In the genomic region with DNA sequence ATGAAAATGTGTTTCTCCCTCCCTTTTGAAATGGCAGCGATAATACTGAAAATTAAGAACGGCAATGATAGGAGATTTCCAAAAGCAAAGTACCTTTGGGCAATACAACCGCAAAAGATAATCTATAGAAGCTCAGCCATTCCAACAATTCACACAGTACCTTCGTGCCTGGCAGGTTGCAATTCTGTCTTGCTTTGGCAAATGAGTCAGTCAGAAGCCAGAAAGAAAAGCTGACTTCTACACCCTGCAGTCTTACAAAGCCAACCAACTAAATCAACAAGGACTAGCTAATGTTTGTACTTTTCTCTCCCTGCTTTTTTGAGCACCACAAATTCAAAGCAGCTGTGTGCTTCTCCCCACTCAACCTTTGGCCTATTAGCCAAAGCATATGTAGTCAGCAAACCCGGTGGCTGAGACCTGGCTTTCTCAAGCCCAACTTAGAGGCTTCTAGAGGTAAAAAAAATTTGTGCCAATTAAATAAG, we compare ENCODE assay signal across 1 cellular context.
TF ChIP-seq lines count a peak whose summit lies in the region.

No MANE protein-coding gene starts in this region.

TF ChIP-seq in HepG2, 621 proteins besides CTCF, POLR2A, EP300 and RAD21 (continued from another document and continues in another):
- TF ChIP-seq, protein P1, sequence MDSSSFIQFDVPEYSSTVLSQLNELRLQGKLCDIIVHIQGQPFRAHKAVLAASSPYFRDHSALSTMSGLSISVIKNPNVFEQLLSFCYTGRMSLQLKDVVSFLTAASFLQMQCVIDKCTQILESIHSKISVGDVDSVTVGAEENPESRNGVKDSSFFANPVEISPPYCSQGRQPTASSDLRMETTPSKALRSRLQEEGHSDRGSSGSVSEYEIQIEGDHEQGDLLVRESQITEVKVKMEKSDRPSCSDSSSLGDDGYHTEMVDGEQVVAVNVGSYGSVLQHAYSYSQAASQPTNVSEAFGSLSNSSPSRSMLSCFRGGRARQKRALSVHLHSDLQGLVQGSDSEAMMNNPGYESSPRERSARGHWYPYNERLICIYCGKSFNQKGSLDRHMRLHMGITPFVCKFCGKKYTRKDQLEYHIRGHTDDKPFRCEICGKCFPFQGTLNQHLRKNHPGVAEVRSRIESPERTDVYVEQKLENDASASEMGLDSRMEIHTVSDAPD (CRISPR knock-in tag; IDR thresholded peaks at IDR 0.05): peak; percentile 76
- TF ChIP-seq MXI1 (IDR thresholded peaks at IDR 0.05; ENCODE audit: borderline replicate concordance, low read depth, low read length): 0 out of 3 replicates have a peak, but pooled peaks have one; percentile 30
- TF ChIP-seq MAZ (IDR thresholded peaks at IDR 0.05; ENCODE audit: borderline replicate concordance, low read depth, low read length): no peak
- peak; percentile 26; the same call in 1 of the 2 replicates for TF ChIP-seq MAZ (CRISPR knock-in tag; IDR thresholded peaks at IDR 0.05; ENCODE audit: low read depth)
- no peak for TF ChIP-seq KLF9 (CRISPR knock-in tag; IDR thresholded peaks at IDR 0.05; ENCODE audit: low read depth)
- TF ChIP-seq ZNF501 (CRISPR knock-in tag; IDR thresholded peaks at IDR 0.05): peak; percentile 81
- TF ChIP-seq FOXK2 (IDR thresholded peaks at IDR 0.05): no peak
- peak; percentile 20; the same call in 1 of the 2 replicates for TF ChIP-seq PHF8 (CRISPR knock-in tag; IDR thresholded peaks at IDR 0.05)
- peak; percentile 47; the same call in 1 of the 2 replicates for TF ChIP-seq ZSCAN31 (CRISPR knock-in tag; IDR thresholded peaks at IDR 0.05; ENCODE audit: low read depth)
- peak; percentile 70 for TF ChIP-seq TEAD3 (CRISPR knock-in tag; optimal IDR thresholded peaks at IDR 0.05; ENCODE audit: borderline replicate concordance)
- no peak for TF ChIP-seq NFATC3 (CRISPR knock-in tag; IDR thresholded peaks at IDR 0.05)
- TF ChIP-seq ZMYM2 (CRISPR knock-in tag; IDR thresholded peaks at IDR 0.05): peak; percentile 72; the same call in 1 of the 2 replicates
- TF ChIP-seq, protein P2, sequence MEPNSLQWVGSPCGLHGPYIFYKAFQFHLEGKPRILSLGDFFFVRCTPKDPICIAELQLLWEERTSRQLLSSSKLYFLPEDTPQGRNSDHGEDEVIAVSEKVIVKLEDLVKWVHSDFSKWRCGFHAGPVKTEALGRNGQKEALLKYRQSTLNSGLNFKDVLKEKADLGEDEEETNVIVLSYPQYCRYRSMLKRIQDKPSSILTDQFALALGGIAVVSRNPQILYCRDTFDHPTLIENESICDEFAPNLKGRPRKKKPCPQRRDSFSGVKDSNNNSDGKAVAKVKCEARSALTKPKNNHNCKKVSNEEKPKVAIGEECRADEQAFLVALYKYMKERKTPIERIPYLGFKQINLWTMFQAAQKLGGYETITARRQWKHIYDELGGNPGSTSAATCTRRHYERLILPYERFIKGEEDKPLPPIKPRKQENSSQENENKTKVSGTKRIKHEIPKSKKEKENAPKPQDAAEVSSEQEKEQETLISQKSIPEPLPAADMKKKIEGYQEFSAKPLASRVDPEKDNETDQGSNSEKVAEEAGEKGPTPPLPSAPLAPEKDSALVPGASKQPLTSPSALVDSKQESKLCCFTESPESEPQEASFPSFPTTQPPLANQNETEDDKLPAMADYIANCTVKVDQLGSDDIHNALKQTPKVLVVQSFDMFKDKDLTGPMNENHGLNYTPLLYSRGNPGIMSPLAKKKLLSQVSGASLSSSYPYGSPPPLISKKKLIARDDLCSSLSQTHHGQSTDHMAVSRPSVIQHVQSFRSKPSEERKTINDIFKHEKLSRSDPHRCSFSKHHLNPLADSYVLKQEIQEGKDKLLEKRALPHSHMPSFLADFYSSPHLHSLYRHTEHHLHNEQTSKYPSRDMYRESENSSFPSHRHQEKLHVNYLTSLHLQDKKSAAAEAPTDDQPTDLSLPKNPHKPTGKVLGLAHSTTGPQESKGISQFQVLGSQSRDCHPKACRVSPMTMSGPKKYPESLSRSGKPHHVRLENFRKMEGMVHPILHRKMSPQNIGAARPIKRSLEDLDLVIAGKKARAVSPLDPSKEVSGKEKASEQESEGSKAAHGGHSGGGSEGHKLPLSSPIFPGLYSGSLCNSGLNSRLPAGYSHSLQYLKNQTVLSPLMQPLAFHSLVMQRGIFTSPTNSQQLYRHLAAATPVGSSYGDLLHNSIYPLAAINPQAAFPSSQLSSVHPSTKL (CRISPR knock-in tag; IDR thresholded peaks at IDR 0.05): peak; percentile 87
- TF ChIP-seq SP1 (IDR thresholded peaks at IDR 0.05): no peak
- TF ChIP-seq SP1 (CRISPR knock-in tag; IDR thresholded peaks at IDR 0.05): 0 out of 2 replicates have a peak, but pooled peaks have one; percentile 16
- TF ChIP-seq ZNF747 (CRISPR knock-in tag; IDR thresholded peaks at IDR 0.05; ENCODE audit: borderline replicate concordance): peak; percentile 57; the same call in 1 of the 2 replicates
- TF ChIP-seq, protein P3, sequence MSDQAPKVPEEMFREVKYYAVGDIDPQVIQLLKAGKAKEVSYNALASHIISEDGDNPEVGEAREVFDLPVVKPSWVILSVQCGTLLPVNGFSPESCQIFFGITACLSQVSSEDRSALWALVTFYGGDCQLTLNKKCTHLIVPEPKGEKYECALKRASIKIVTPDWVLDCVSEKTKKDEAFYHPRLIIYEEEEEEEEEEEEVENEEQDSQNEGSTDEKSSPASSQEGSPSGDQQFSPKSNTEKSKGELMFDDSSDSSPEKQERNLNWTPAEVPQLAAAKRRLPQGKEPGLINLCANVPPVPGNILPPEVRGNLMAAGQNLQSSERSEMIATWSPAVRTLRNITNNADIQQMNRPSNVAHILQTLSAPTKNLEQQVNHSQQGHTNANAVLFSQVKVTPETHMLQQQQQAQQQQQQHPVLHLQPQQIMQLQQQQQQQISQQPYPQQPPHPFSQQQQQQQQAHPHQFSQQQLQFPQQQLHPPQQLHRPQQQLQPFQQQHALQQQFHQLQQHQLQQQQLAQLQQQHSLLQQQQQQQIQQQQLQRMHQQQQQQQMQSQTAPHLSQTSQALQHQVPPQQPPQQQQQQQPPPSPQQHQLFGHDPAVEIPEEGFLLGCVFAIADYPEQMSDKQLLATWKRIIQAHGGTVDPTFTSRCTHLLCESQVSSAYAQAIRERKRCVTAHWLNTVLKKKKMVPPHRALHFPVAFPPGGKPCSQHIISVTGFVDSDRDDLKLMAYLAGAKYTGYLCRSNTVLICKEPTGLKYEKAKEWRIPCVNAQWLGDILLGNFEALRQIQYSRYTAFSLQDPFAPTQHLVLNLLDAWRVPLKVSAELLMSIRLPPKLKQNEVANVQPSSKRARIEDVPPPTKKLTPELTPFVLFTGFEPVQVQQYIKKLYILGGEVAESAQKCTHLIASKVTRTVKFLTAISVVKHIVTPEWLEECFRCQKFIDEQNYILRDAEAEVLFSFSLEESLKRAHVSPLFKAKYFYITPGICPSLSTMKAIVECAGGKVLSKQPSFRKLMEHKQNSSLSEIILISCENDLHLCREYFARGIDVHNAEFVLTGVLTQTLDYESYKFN (CRISPR knock-in tag; conservative IDR thresholded peaks at IDR 0.05): peak; percentile 90
- TF ChIP-seq, protein P4, sequence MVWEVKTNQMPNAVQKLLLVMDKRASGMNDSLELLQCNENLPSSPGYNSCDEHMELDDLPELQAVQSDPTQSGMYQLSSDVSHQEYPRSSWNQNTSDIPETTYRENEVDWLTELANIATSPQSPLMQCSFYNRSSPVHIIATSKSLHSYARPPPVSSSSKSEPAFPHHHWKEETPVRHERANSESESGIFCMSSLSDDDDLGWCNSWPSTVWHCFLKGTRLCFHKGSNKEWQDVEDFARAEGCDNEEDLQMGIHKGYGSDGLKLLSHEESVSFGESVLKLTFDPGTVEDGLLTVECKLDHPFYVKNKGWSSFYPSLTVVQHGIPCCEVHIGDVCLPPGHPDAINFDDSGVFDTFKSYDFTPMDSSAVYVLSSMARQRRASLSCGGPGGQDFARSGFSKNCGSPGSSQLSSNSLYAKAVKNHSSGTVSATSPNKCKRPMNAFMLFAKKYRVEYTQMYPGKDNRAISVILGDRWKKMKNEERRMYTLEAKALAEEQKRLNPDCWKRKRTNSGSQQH (CRISPR knock-in tag; IDR thresholded peaks at IDR 0.05; ENCODE audit: low read depth): 0 out of 2 replicates have a peak, but pooled peaks have one; percentile 38
- peak; percentile 78 for TF ChIP-seq HDAC1 (CRISPR knock-in tag; IDR thresholded peaks at IDR 0.05)
- TF ChIP-seq FOSL2 (CRISPR knock-in tag; IDR thresholded peaks at IDR 0.05): peak; percentile 87
- TF ChIP-seq ZBTB7B (CRISPR knock-in tag; IDR thresholded peaks at IDR 0.05): 0 out of 2 replicates have a peak, but pooled peaks have one; percentile 57
- no peak for TF ChIP-seq SNRNP70 (IDR thresholded peaks at IDR 0.05; ENCODE audit: low read depth, low read length)
- TF ChIP-seq, protein P5, sequence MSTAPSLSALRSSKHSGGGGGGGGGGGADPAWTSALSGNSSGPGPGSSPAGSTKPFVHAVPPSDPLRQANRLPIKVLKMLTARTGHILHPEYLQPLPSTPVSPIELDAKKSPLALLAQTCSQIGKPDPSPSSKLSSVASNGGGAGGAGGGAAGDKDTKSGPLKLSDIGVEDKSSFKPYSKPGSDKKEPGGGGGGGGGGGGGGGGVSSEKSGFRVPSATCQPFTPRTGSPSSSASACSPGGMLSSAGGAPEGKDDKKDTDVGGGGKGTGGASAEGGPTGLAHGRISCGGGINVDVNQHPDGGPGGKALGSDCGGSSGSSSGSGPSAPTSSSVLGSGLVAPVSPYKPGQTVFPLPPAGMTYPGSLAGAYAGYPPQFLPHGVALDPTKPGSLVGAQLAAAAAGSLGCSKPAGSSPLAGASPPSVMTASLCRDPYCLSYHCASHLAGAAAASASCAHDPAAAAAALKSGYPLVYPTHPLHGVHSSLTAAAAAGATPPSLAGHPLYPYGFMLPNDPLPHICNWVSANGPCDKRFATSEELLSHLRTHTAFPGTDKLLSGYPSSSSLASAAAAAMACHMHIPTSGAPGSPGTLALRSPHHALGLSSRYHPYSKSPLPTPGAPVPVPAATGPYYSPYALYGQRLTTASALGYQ (CRISPR knock-in tag; IDR thresholded peaks at IDR 0.05): peak; percentile 26; the same call in 1 of the 2 replicates
- no peak for TF ChIP-seq SRSF9 (IDR thresholded peaks at IDR 0.05; ENCODE audit: borderline replicate concordance, insufficient read depth, low read depth, low read length, poor library complexity, severe bottlenecking)
- no peak for TF ChIP-seq ZNF484 (CRISPR knock-in tag; IDR thresholded peaks at IDR 0.05; ENCODE audit: borderline replicate concordance, low read depth)
- no peak for TF ChIP-seq KDM5B (CRISPR knock-in tag; IDR thresholded peaks at IDR 0.05; ENCODE audit: borderline replicate concordance)
- TF ChIP-seq ZNF549 (CRISPR knock-in tag; IDR thresholded peaks at IDR 0.05): no peak
- TF ChIP-seq WIZ (CRISPR knock-in tag; IDR thresholded peaks at IDR 0.05): 0 out of 2 replicates have a peak, but pooled peaks have one; percentile 49
- peak; percentile 95 for TF ChIP-seq HNF4G (IDR thresholded peaks at IDR 0.05; ENCODE audit: borderline replicate concordance, low read depth, low read length)
- peak; percentile 86; the same call in 1 of the 2 replicates for TF ChIP-seq HNF4G (CRISPR knock-in tag; IDR thresholded peaks at IDR 0.05; ENCODE audit: borderline replicate concordance, low read depth)
- TF ChIP-seq TBP (CRISPR knock-in tag; IDR thresholded peaks at IDR 0.05): no peak
- TF ChIP-seq RFXAP (CRISPR knock-in tag; IDR thresholded peaks at IDR 0.05; ENCODE audit: borderline replicate concordance): no peak
- TF ChIP-seq ZEB1 (IDR thresholded peaks at IDR 0.05; ENCODE audit: insufficient replicate concordance, low read depth): no peak
- TF ChIP-seq RXRB (CRISPR knock-in tag; IDR thresholded peaks at IDR 0.05; ENCODE audit: borderline replicate concordance): peak; percentile 98
- 0 out of 2 replicates have a peak, but pooled peaks have one; percentile 41 for TF ChIP-seq CBFB (CRISPR knock-in tag; IDR thresholded peaks at IDR 0.05)
- TF ChIP-seq, protein P6, sequence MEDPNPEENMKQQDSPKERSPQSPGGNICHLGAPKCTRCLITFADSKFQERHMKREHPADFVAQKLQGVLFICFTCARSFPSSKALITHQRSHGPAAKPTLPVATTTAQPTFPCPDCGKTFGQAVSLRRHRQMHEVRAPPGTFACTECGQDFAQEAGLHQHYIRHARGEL (CRISPR knock-in tag; IDR thresholded peaks at IDR 0.05): no peak
- peak; percentile 84 for TF ChIP-seq MED1 (CRISPR knock-in tag; IDR thresholded peaks at IDR 0.05)
- peak; percentile 20; the same call in 1 of the 2 replicates for TF ChIP-seq ZKSCAN8 (CRISPR knock-in tag; IDR thresholded peaks at IDR 0.05; ENCODE audit: borderline replicate concordance)
- TF ChIP-seq JARID2 (CRISPR knock-in tag; IDR thresholded peaks at IDR 0.05; ENCODE audit: insufficient replicate concordance): peak; percentile 61
- TF ChIP-seq CEBPG (CRISPR knock-in tag; IDR thresholded peaks at IDR 0.05): peak; percentile 76; the same call in 1 of the 2 replicates
- TF ChIP-seq ZNF292 (CRISPR knock-in tag; IDR thresholded peaks at IDR 0.05; ENCODE audit: borderline replicate concordance, low read depth): peak; percentile 98
- no peak for TF ChIP-seq LCORL (IDR thresholded peaks at IDR 0.05)
- TF ChIP-seq LCORL (CRISPR knock-in tag; IDR thresholded peaks at IDR 0.05): peak; percentile 88
- TF ChIP-seq EZH2 (conservative IDR thresholded peaks at IDR 0.05; ENCODE audit: low read depth, low read length): no peak
- peak; percentile 56; the same call in 1 of the 2 replicates for TF ChIP-seq ZMYM4 (CRISPR knock-in tag; IDR thresholded peaks at IDR 0.05)
- TF ChIP-seq SALL1 (CRISPR knock-in tag; IDR thresholded peaks at IDR 0.05): peak; percentile 59; the same call in 1 of the 2 replicates
- TF ChIP-seq, protein P7, sequence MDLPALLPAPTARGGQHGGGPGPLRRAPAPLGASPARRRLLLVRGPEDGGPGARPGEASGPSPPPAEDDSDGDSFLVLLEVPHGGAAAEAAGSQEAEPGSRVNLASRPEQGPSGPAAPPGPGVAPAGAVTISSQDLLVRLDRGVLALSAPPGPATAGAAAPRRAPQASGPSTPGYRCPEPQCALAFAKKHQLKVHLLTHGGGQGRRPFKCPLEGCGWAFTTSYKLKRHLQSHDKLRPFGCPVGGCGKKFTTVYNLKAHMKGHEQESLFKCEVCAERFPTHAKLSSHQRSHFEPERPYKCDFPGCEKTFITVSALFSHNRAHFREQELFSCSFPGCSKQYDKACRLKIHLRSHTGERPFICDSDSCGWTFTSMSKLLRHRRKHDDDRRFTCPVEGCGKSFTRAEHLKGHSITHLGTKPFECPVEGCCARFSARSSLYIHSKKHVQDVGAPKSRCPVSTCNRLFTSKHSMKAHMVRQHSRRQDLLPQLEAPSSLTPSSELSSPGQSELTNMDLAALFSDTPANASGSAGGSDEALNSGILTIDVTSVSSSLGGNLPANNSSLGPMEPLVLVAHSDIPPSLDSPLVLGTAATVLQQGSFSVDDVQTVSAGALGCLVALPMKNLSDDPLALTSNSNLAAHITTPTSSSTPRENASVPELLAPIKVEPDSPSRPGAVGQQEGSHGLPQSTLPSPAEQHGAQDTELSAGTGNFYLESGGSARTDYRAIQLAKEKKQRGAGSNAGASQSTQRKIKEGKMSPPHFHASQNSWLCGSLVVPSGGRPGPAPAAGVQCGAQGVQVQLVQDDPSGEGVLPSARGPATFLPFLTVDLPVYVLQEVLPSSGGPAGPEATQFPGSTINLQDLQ (CRISPR knock-in tag; IDR thresholded peaks at IDR 0.05): no peak
